1 cellular context compared by ENCODE assay signal in genomic region chr7:139675127-139676110, GRCh38.
TF ChIP-seq lines count a peak whose summit lies in the region.

No MANE protein-coding gene starts in this region.

TF ChIP-seq in HepG2, 621 proteins besides CTCF, POLR2A, EP300 and RAD21 (continued from another document and continues in another):
- TF ChIP-seq ELK4 (CRISPR knock-in tag; IDR thresholded peaks at IDR 0.05; ENCODE audit: borderline replicate concordance) = no peak
- no peak for TF ChIP-seq KLF15 (CRISPR knock-in tag; IDR thresholded peaks at IDR 0.05; ENCODE audit: borderline replicate concordance)
- TF ChIP-seq ETS1 (CRISPR knock-in tag; IDR thresholded peaks at IDR 0.05) = no peak
- TF ChIP-seq ZNF788 (CRISPR knock-in tag; IDR thresholded peaks at IDR 0.05; ENCODE audit: borderline replicate concordance) = peak; percentile 89
- TF ChIP-seq ZNF672 (CRISPR knock-in tag; IDR thresholded peaks at IDR 0.05) = no peak
- TF ChIP-seq JDP2 (CRISPR knock-in tag; IDR thresholded peaks at IDR 0.05; ENCODE audit: borderline replicate concordance) = no peak
- no peak for TF ChIP-seq KDM5A (IDR thresholded peaks at IDR 0.05; ENCODE audit: borderline replicate concordance, low read length)
- TF ChIP-seq ATM (IDR thresholded peaks at IDR 0.05; ENCODE audit: borderline replicate concordance) = no peak
- peak; percentile 30; the same call in 1 of the 2 replicates for TF ChIP-seq ZNF441 (CRISPR knock-in tag; IDR thresholded peaks at IDR 0.05; ENCODE audit: borderline replicate concordance)
- TF ChIP-seq MLX (CRISPR knock-in tag; IDR thresholded peaks at IDR 0.05) = peak; percentile 84
- TF ChIP-seq BCL6 (CRISPR knock-in tag; IDR thresholded peaks at IDR 0.05) = peak; percentile 83
- TF ChIP-seq FOXK1 (CRISPR knock-in tag; IDR thresholded peaks at IDR 0.05; ENCODE audit: borderline replicate concordance, low read depth) = peak; percentile 81; the same call in 1 of the 2 replicates
- no peak for TF ChIP-seq ZHX2 (IDR thresholded peaks at IDR 0.05; ENCODE audit: low read depth)
- no peak for TF ChIP-seq ZHX2 (CRISPR knock-in tag; IDR thresholded peaks at IDR 0.05; ENCODE audit: borderline replicate concordance)
- peak; percentile 37; the same call in 1 of the 2 replicates for TF ChIP-seq UBTF (CRISPR knock-in tag; IDR thresholded peaks at IDR 0.05)
- TF ChIP-seq GFI1 (CRISPR knock-in tag; IDR thresholded peaks at IDR 0.05; ENCODE audit: borderline replicate concordance) = peak; percentile 59; the same call in 1 of the 2 replicates
- TF ChIP-seq CENPBD1 (CRISPR knock-in tag; IDR thresholded peaks at IDR 0.05; ENCODE audit: borderline replicate concordance, low read depth) = no peak
- no peak for TF ChIP-seq ZNF329 (CRISPR knock-in tag; IDR thresholded peaks at IDR 0.05; ENCODE audit: low read depth)
- peak; percentile 36; the same call in 1 of the 2 replicates for TF ChIP-seq TFE3 (CRISPR knock-in tag; IDR thresholded peaks at IDR 0.05)
- 0 out of 2 replicates have a peak, but pooled peaks have one; percentile 42 for TF ChIP-seq SATB2 (CRISPR knock-in tag; IDR thresholded peaks at IDR 0.05)
- peak; percentile 83 for TF ChIP-seq HOXA5 (CRISPR knock-in tag; IDR thresholded peaks at IDR 0.05)
- no peak for TF ChIP-seq SRSF1 (optimal IDR thresholded peaks at IDR 0.05; ENCODE audit: low read depth, low read length)
- no peak for TF ChIP-seq DDIT3 (CRISPR knock-in tag; IDR thresholded peaks at IDR 0.05)
- TF ChIP-seq RERE (CRISPR knock-in tag; IDR thresholded peaks at IDR 0.05; ENCODE audit: low read depth) = peak; percentile 88
- no peak for TF ChIP-seq HCFC1 (IDR thresholded peaks at IDR 0.05; ENCODE audit: low read depth, low read length)
- no peak for TF ChIP-seq ZIK1 (CRISPR knock-in tag; IDR thresholded peaks at IDR 0.05; ENCODE audit: borderline replicate concordance, low read depth)
- no peak for TF ChIP-seq ZNF572 (CRISPR knock-in tag; IDR thresholded peaks at IDR 0.05)
- no peak for TF ChIP-seq NFE2L2 (IDR thresholded peaks at IDR 0.05; ENCODE audit: low read length)
- peak; percentile 78; the same call in 1 of the 2 replicates for TF ChIP-seq RFXAP (CRISPR knock-in tag; IDR thresholded peaks at IDR 0.05; ENCODE audit: borderline replicate concordance)
- peak; percentile 98 for TF ChIP-seq FOXO1 (CRISPR knock-in tag; IDR thresholded peaks at IDR 0.05)
- peak; percentile 90 for TF ChIP-seq SAP130 (CRISPR knock-in tag; IDR thresholded peaks at IDR 0.05; ENCODE audit: low read depth)
- TF ChIP-seq ZC3H4 (CRISPR knock-in tag; IDR thresholded peaks at IDR 0.05; ENCODE audit: borderline replicate concordance) = no peak
- no peak for TF ChIP-seq ZNF597 (CRISPR knock-in tag; IDR thresholded peaks at IDR 0.05)
- TF ChIP-seq ZNF18 (CRISPR knock-in tag; IDR thresholded peaks at IDR 0.05; ENCODE audit: insufficient replicate concordance) = no peak
- no peak for TF ChIP-seq HNRNPH1 (optimal IDR thresholded peaks at IDR 0.05; ENCODE audit: low read depth, low read length)
- TF ChIP-seq HMGA1 (CRISPR knock-in tag; conservative IDR thresholded peaks at IDR 0.05) = no peak
